8 cellular contexts compared by ENCODE assay signal in genomic region chr12:48618541-48618940, GRCh38. TPM values are rescaled to one million over a fixed set of nuclear protein-coding genes. Genes with fewer than 3 reads are reported as not detected.
DNase-seq lines count a peak whose midpoint lies in the region; FAIRE-seq and TF ChIP-seq lines count a peak whose summit lies in the region.

No MANE protein-coding gene starts in this region.

- H3K9me2 ChIP-seq in SK-N-SH: no peaks in the 10 kb centered on the region

- WGBS in SK-N-SH (ENCODE audit: low lambda C conversion rate): 4% methylated on average over 7 of the region's 7 CpGs

- no peaks in the 10 kb centered on the region for H3K4me1 ChIP-seq in SK-N-SH (ENCODE audit: control insufficient read depth in 1 of 2, insufficient read depth in 2 of 2, low read depth in 1 of 2, low read length in 1 of 2)

- POLR2A ChIA-PET in SK-N-SH (lab: Yijun Ruan, JAX): no interaction called here

- H3K79me2 ChIP-seq in SK-N-SH (ENCODE audit: insufficient read depth): no peaks in the 10 kb centered on the region

- peak; percentile 89 for TF ChIP-seq CTCF in GM20000 (IDR thresholded peaks at IDR 0.05; ENCODE audit: extremely low read depth, missing control alignments)
- TF ChIP-seq CTCF in SK-N-SH (IDR thresholded peaks at IDR 0.05): peak; percentile 94

- DNase-seq in C1 segment of cervical spinal cord (lab: John Stamatoyannopoulos, UW): peak in 12 of 14 donors; percentile 1 to 46 (median 14)
- DNase-seq in GM20000 (ENCODE audit: low spot score): peak; percentile 75
- peak; percentile 28 for DNase-seq in NCI-H1048 (lab: John Stamatoyannopoulos, UW)
- peak; percentile 62 for DNase-seq in SK-N-SH
- DNase-seq in activated naive CD4-positive, alpha-beta T cell treated with anti-CD3 and anti-CD28 coated beads, Interleukin-2, amount 10 ng/mL, durations not matched to agents 7 days and 5 days: peak; percentile 84
- peak; percentile 55 to 92 (median 80) for DNase-seq in head of caudate nucleus
- peak; percentile 82 for DNase-seq in posterior vena cava (ENCODE audit: low spot score)
- DNase-seq in urothelium cell line (ENCODE audit: low spot score): peak; percentile 81

- peaks cover 3% of the 10 kb centered on the region; the same call in 1 of the 2 replicates for H3K9me3 ChIP-seq in SK-N-SH

- no peaks in the 10 kb centered on the region for H3F3A ChIP-seq in SK-N-SH (replicated peaks; ENCODE audit: insufficient read depth)

- H3K9ac ChIP-seq in SK-N-SH: no peak overlapping the region

- no peak overlapping the region for H3K27ac Mint-ChIP-seq in activated naive CD4-positive, alpha-beta T cell treated with anti-CD3 and anti-CD28 coated beads, Interleukin-2, amount 10 ng/mL, durations not matched to agents 7 days and 5 days

- CTCF ChIA-PET in SK-N-SH (lab: Yijun Ruan, JAX): interaction anchor here (0.5 to 3.6 kb wide), 71 partner anchors 9 to 780 kb away, joined by 3 to 30 read pairs (median 4); partner anchors contain the start of genes ASB8, LALBA, OR10AD1 and SENP1
- CTCF ChIA-PET in activated naive CD4-positive, alpha-beta T cell treated with anti-CD3 and anti-CD28 coated beads, Interleukin-2, amount 10 ng/mL, durations not matched to agents 7 days and 5 days (lab: Charles Lee): interaction anchor here (0.5 to 6.8 kb wide), 26 partner anchors 9 to 1057 kb away, joined by 3 to 125 read pairs (median 4); partner anchors contain the start of genes OR8S1 and TMEM106C

- no peaks in the 10 kb centered on the region for H3K4me1 Mint-ChIP-seq in activated naive CD4-positive, alpha-beta T cell treated with anti-CD3 and anti-CD28 coated beads, Interleukin-2, amount 10 ng/mL, durations not matched to agents 7 days and 5 days

- no peaks in the 10 kb centered on the region for H4K20me1 ChIP-seq in SK-N-SH (ENCODE audit: insufficient read depth)

- FAIRE-seq in urothelium cell line (lab: Jason Lieb, UNC): no peak

- H3K36me3 ChIP-seq in SK-N-SH (replicated peaks in 1 of 2; ENCODE audit: control insufficient read depth in 1 of 2, insufficient read depth in 2 of 2, low read length in 1 of 2): no peaks in the 10 kb centered on the region

- no peak overlapping the region; a peak in 1 of 4 replicates for H3K4me3 ChIP-seq in SK-N-SH (ENCODE audit: low read depth in 2 of 2, low read length in 1 of 2)

- no peaks in the 10 kb centered on the region; the same call in 1 of the 2 replicates for H3K27me3 ChIP-seq in SK-N-SH (ENCODE audit: insufficient read depth)

- H3K4me2 ChIP-seq in SK-N-SH: no peak overlapping the region

- H3K27ac ChIP-seq in SK-N-SH (ENCODE audit: low read depth in 2 of 2, low read length in 1 of 2): no peak overlapping the region

- peaks cover 23% of the 10 kb centered on the region for H3K27me3 Mint-ChIP-seq in activated naive CD4-positive, alpha-beta T cell treated with anti-CD3 and anti-CD28 coated beads, Interleukin-2, amount 10 ng/mL, durations not matched to agents 7 days and 5 days

- no peak overlapping the region for H3K4me3 Mint-ChIP-seq in activated naive CD4-positive, alpha-beta T cell treated with anti-CD3 and anti-CD28 coated beads, Interleukin-2, amount 10 ng/mL, durations not matched to agents 7 days and 5 days

- TF ChIP-seq EP300 in SK-N-SH (IDR thresholded peaks at IDR 0.05; ENCODE audit: borderline replicate concordance in 1 of 2, low read depth in 1 of 2, low read length in 1 of 2): no peak

- no peaks in the 10 kb centered on the region for H3K36me3 Mint-ChIP-seq in activated naive CD4-positive, alpha-beta T cell treated with anti-CD3 and anti-CD28 coated beads, Interleukin-2, amount 10 ng/mL, durations not matched to agents 7 days and 5 days

- H3K9me3 Mint-ChIP-seq in activated naive CD4-positive, alpha-beta T cell treated with anti-CD3 and anti-CD28 coated beads, Interleukin-2, amount 10 ng/mL, durations not matched to agents 7 days and 5 days: peaks cover 4% of the 10 kb centered on the region

- TF ChIP-seq RAD21 in SK-N-SH (IDR thresholded peaks at IDR 0.05; ENCODE audit: low read length): peak; percentile 97

- no peak overlapping the region for H2AFZ ChIP-seq in SK-N-SH (ENCODE audit: low read depth)

- intact Hi-C loops in head of caudate nucleus (cut with DNase I): loop anchor here (5.0 kb wide), 1 partner anchor 76 kb away; no protein-coding TSS in a partner anchor
- intact Hi-C loops in posterior vena cava (cut with DNase I): no loop called here

TF ChIP-seq in SK-N-SH, 30 proteins besides CTCF, POLR2A, EP300 and RAD21:
- TF ChIP-seq GATA2 (CRISPR knock-in tag; IDR thresholded peaks at IDR 0.05) (no peak), PBX3 (IDR thresholded peaks at IDR 0.05) (no peak), MEF2A (IDR thresholded peaks at IDR 0.05; ENCODE audit: borderline replicate concordance, low read depth) (no peak), JUND (IDR thresholded peaks at IDR 0.05) (no peak), SMC3 (IDR thresholded peaks at IDR 0.05; ENCODE audit: low read depth, low read length) (peak; percentile 75), FOSL2 (IDR thresholded peaks at IDR 0.05; ENCODE audit: borderline replicate concordance, low read depth) (no peak)

RNA-seq across cellular contexts. Expression of gene LALBA, which starts 48.7 kb away (rescaled TPM):
- not detected in 2 replicates for polyA plus RNA-seq in SK-N-SH (2012; rRNA removed)
- not detected in 2 replicates for polyA plus RNA-seq in SK-N-SH (2012; cell fraction: cytosol; rRNA removed)
- not detected in 2 replicates for polyA plus RNA-seq in SK-N-SH (2012; cell fraction: nucleus; rRNA removed)
- not detected for total RNA-seq in posterior vena cava

Comparison
In these comparisons a context has a peak if more than half of its experiments do, and no peak if none do; other contexts are left out.
1. DNase-seq: peak in every context shown above with its lines; median percentile 84 in activated naive CD4-positive, alpha-beta T cell treated with anti-CD3 and anti-CD28 coated beads, Interleukin-2, amount 10 ng/mL, durations not matched to agents 7 days and 5 days; 82 in posterior vena cava; 81 in urothelium cell line; 80 in head of caudate nucleus; 75 in GM20000; 62 in SK-N-SH; 28 in NCI-H1048; 14 in C1 segment of cervical spinal cord.